Comparison of ENCODE assay signal across 8 cellular contexts in genomic region chr6:8983202-8983688, GRCh38.
DNase-seq lines count a peak whose midpoint lies in the region; ATAC-seq, FAIRE-seq and TF ChIP-seq lines count a peak whose summit lies in the region.
"Had no signal": no experiment of that assay in that cellular context is flagged by ENCODE, and none has a peak within 500 bp of the region (broad histone marks: within the 10 kb centered on the region; RNA-seq: fewer than 3 reads in every experiment).

No MANE protein-coding gene starts in this region.

- FAIRE-seq in GM12891 (lab: Jason Lieb, UNC): peak; percentile 80

- H3K36me3 Mint-ChIP-seq in activated naive CD8-positive, alpha-beta T cell treated with anti-CD3 and anti-CD28 coated beads, Interleukin-2, amount 50 U/mL, for 24 hours (ENCODE audit: low read depth): no peaks in the 10 kb centered on the region

- intact Hi-C loops in left cardiac atrium (cut with DNase I): loop anchor here (2.0 to 10.0 kb wide), 2 partner anchors 1442 to 1452 kb away; no protein-coding TSS in a partner anchor

- H3K27ac ChIP-seq in SK-N-MC: 0 out of 2 replicates have a peak overlapping the region, but pooled peaks have one; percentile 43

- no peak overlapping the region for H3K4me3 Mint-ChIP-seq in activated naive CD8-positive, alpha-beta T cell treated with anti-CD3 and anti-CD28 coated beads, Interleukin-2, amount 50 U/mL, for 24 hours
- H3K4me3 Mint-ChIP-seq: stimulated activated naive CD8-positive, alpha-beta T cell treated with anti-CD3 and anti-CD28 coated beads, Interleukin-15, Interleukin-2, amounts not matched to agents 100 ng/mL and 50 ng/mL, for 24 hours had no signal

- no peaks in the 10 kb centered on the region for H3K9me3 ChIP-seq in SK-N-MC (ENCODE audit: low read depth, low read length)

- H3K4me3 ChIP-seq in SK-N-MC: peak overlapping the region; percentile 42; the same call in 1 of the 2 replicates

- no peak overlapping the region for H3K27ac Mint-ChIP-seq in activated naive CD8-positive, alpha-beta T cell treated with anti-CD3 and anti-CD28 coated beads, Interleukin-2, amount 50 U/mL, for 24 hours
- H3K27ac Mint-ChIP-seq: stimulated activated naive CD8-positive, alpha-beta T cell treated with anti-CD3 and anti-CD28 coated beads, Interleukin-15, Interleukin-2, amounts not matched to agents 100 ng/mL and 50 ng/mL, for 24 hours had no signal

- TF ChIP-seq POLR2A in GM12891 (IDR thresholded peaks at IDR 0.05; ENCODE audit: low read depth, low read length): no peak

- peaks cover 22% of the 10 kb centered on the region for H3K27me3 Mint-ChIP-seq in activated naive CD8-positive, alpha-beta T cell treated with anti-CD3 and anti-CD28 coated beads, Interleukin-2, amount 50 U/mL, for 24 hours

- DNase-seq in GM12891 (ENCODE audit: insufficient read length, low spot score): peak; percentile 14
- DNase-seq in MV-4-11 (lab: John Stamatoyannopoulos, UW): peak; percentile 57
- DNase-seq in SK-N-MC (ENCODE audit: low read depth, low spot score): peak; percentile 87
- DNase-seq in activated naive CD8-positive, alpha-beta T cell treated with anti-CD3 and anti-CD28 coated beads, Interleukin-2, amount 50 U/mL, for 24 hours: peak; percentile 54
- peak; percentile 48 for DNase-seq in left cardiac atrium
- DNase-seq in renal cortical epithelial cell (ENCODE audit: low read depth): peak; percentile 26

- no peaks in the 10 kb centered on the region for H3K36me3 ChIP-seq in SK-N-MC (ENCODE audit: insufficient read depth, low read length)

- H3K4me1 Mint-ChIP-seq in activated naive CD8-positive, alpha-beta T cell treated with anti-CD3 and anti-CD28 coated beads, Interleukin-2, amount 50 U/mL, for 24 hours: no peaks in the 10 kb centered on the region

- ATAC-seq in HG02571 (IDR thresholded peaks at IDR 0.05; ENCODE audit: unreplicated experiment): peak; percentile 98
- peak; percentile 77 for ATAC-seq in activated naive CD8-positive, alpha-beta T cell treated with anti-CD3 and anti-CD28 coated beads, Interleukin-2, amount 50 U/mL, for 24 hours
- ATAC-seq in left cardiac atrium: peak; percentile 80 to 86

- H3K9me3 Mint-ChIP-seq in activated naive CD8-positive, alpha-beta T cell treated with anti-CD3 and anti-CD28 coated beads, Interleukin-2, amount 50 U/mL, for 24 hours: no peaks in the 10 kb centered on the region
- H3K9me3 Mint-ChIP-seq: stimulated activated naive CD8-positive, alpha-beta T cell treated with anti-CD3 and anti-CD28 coated beads, Interleukin-15, Interleukin-2, amounts not matched to agents 100 ng/mL and 50 ng/mL, for 24 hours had no signal

- H3K9ac ChIP-seq in SK-N-MC (ENCODE audit: insufficient read length): no peak overlapping the region

TF ChIP-seq in GM12891, 5 proteins besides CTCF, POLR2A, EP300 and RAD21:
- no peak for TF ChIP-seq SPI1 (IDR thresholded peaks at IDR 0.05; ENCODE audit: low read depth, low read length)
- no peak for TF ChIP-seq POLR2AphosphoS5 (IDR thresholded peaks at IDR 0.05; ENCODE audit: low read depth, low read length)
- no peak for TF ChIP-seq PAX5 (IDR thresholded peaks at IDR 0.05; ENCODE audit: insufficient read depth, low read length, severe bottlenecking)
- no peak for TF ChIP-seq POU2F2 (IDR thresholded peaks at IDR 0.05; ENCODE audit: low read depth, low read length)
- no peak for TF ChIP-seq TAF1 (IDR thresholded peaks at IDR 0.05; ENCODE audit: low read depth, low read length)
TF ChIP-seq in GM12891: peak in this region for 0.

Comparison
In these comparisons a context has a peak if more than half of its experiments do, and no peak if none do; other contexts are left out.
1. Peak in every context shown above with its lines: DNase-seq, ATAC-seq, H3K4me3 ChIP-seq and H3K27ac ChIP-seq.
2. DNase-seq: peak in every context shown above with its lines; median percentile 87 in SK-N-MC; 57 in MV-4-11; 54 in activated naive CD8-positive, alpha-beta T cell treated with anti-CD3 and anti-CD28 coated beads, Interleukin-2, amount 50 U/mL, for 24 hours; 48 in left cardiac atrium; 26 in renal cortical epithelial cell; 14 in GM12891.